Comparison of ENCODE assay signal across 8 cellular contexts in genomic region chr4:68349361-68350360, GRCh38.
DNase-seq lines count a peak whose midpoint lies in the region; ATAC-seq, FAIRE-seq and TF ChIP-seq lines count a peak whose summit lies in the region.

TSS of gene YTHDC1 (minus strand) at chr4:68350090. CDS start at chr4:68349753, 337 bp downstream.

- DNase-seq in AG10803 (ENCODE audit: low read depth) (peak; percentile 95), NCI-H446 treated with DMSO at 0.1 percent for 48 hours (lab: John Stamatoyannopoulos, UW) (peak; percentile 86), cerebellar cortex (ENCODE audit: low spot score) (peak; percentile 97)
- DNase-seq in stimulated activated CD4-positive, alpha-beta T cell treated with anti-CD3 and anti-CD28 coated beads, Interleukin-12 subunit alpha, Interleukin-12 subunit beta, amount 100 ng/mL, for 4 hours: peak; percentile 95

- peak; percentile 94 for ATAC-seq in GM19035 (IDR thresholded peaks at IDR 0.05; ENCODE audit: unreplicated experiment)
- ATAC-seq in HG03354 (IDR thresholded peaks at IDR 0.05; ENCODE audit: poor library complexity, severe bottlenecking, unreplicated experiment): peak; percentile 95
- ATAC-seq in activated CD4-positive, CD25-positive, alpha-beta regulatory T cell treated with anti-CD3 and anti-CD28 coated beads, Interleukin-2, amount 50 U/mL, for 24 hours: peak; percentile 92 to 94

- H3K4me3 ChIP-seq in AG10803 (ENCODE audit: low read length): peak within 1 kb of the TSS; percentile 77

- FAIRE-seq in islet of Langerhans (lab: Jason Lieb, UNC): peak; percentile 79

- no peak for TF ChIP-seq CTCF in AG10803 (conservative IDR thresholded peaks at IDR 0.05; ENCODE audit: low read length)

Comparison
In these comparisons a context has a peak if more than half of its experiments do, and no peak if none do; other contexts are left out.
1. Peak in every context shown above with its lines: DNase-seq, ATAC-seq and H3K4me3 ChIP-seq.